ENCODE assay signal across 2 cellular contexts in genomic region chr19:7535993-7536685, GRCh38.
TF ChIP-seq lines count a peak whose summit lies in the region.

No MANE protein-coding gene starts in this region.

TF ChIP-seq in H1, 55 proteins besides CTCF, POLR2A, EP300 and RAD21:
- no peak for TF ChIP-seq ZNF274 (IDR thresholded peaks at IDR 0.05; ENCODE audit: borderline replicate concordance, extremely low read depth, low read length)
- TF ChIP-seq HDAC6 (IDR thresholded peaks at IDR 0.05; ENCODE audit: low read depth, low read length), result no peak
- 0 out of 2 replicates have a peak, but pooled peaks have one; percentile 34 for TF ChIP-seq KDM1A (IDR thresholded peaks at IDR 0.05; ENCODE audit: borderline replicate concordance, low read length)

TF ChIP-seq in neural cell, 6 proteins besides CTCF, POLR2A, EP300 and RAD21:
- TF ChIP-seq MXI1 (conservative IDR thresholded peaks at IDR 0.05; ENCODE audit: poor library complexity, severe bottlenecking) (no peak), EZH2 (IDR thresholded peaks at IDR 0.05; ENCODE audit: borderline replicate concordance, insufficient read depth, low read length, poor library complexity, severe bottlenecking) (no peak), REST (IDR thresholded peaks at IDR 0.05; ENCODE audit: borderline replicate concordance) (no peak), SMC3 (conservative IDR thresholded peaks at IDR 0.05; ENCODE audit: poor library complexity) (no peak), TAF1 (IDR thresholded peaks at IDR 0.05; ENCODE audit: low read depth) (no peak), POLR2AphosphoS5 (IDR thresholded peaks at IDR 0.05) (no peak)
